In genomic region chr7:148286150-148286549, GRCh38 we compare ENCODE assay signal across 9 cellular contexts.
A peak's percentile ranks its signal among the peaks of the same experiment; 100 is the strongest.
DNase-seq lines count a peak whose midpoint lies in the region; ATAC-seq and TF ChIP-seq lines count a peak whose summit lies in the region.
"Had no signal": no experiment of that assay in that cellular context is flagged by ENCODE, and none has a peak within 500 bp of the region (broad histone marks: within the 10 kb centered on the region; RNA-seq: fewer than 3 reads in every experiment).

No MANE protein-coding gene starts in this region.

- H3K36me3 ChIP-seq in PC-9 (ENCODE audit: low read depth) (no peaks in the 10 kb centered on the region), MG63 (no peaks in the 10 kb centered on the region)

- H3K4me3 ChIP-seq in PC-9 (no peak overlapping the region), MG63 (no peak overlapping the region)

- H3K79me2 ChIP-seq in PC-9 (ENCODE audit: low read depth): no peaks in the 10 kb centered on the region

- intact Hi-C loops in PC-9 (cut with micrococcal nuclease; ENCODE audit: unreplicated experiment): no loop called here

- H3K27ac ChIP-seq in 22Rv1: no peak overlapping the region
- no peak overlapping the region for H3K27ac ChIP-seq in PC-9

- H3K4me1 ChIP-seq in PC-9 (replicated peaks; ENCODE audit: insufficient read depth): no peaks in the 10 kb centered on the region

- POLR2A ChIA-PET in PC-9 (lab: Charles Lee; ENCODE audit: unreplicated experiment): no interaction called here

- no peaks in the 10 kb centered on the region for H3K9me3 ChIP-seq in PC-9 (ENCODE audit: insufficient read depth, low read depth)
- H3K9me3 ChIP-seq in MG63: no peaks in the 10 kb centered on the region

- BruUV-seq in PC-9 (replicated peaks; lab: Mats Ljungman, UMichigan): no TSS peak

- H3K4me2 ChIP-seq in PC-9: no peak overlapping the region

- no peak overlapping the region for H2AFZ ChIP-seq in PC-9

- CTCF ChIA-PET in PC-9 (lab: Charles Lee): no interaction called here

- no peak for ATAC-seq in GM21825 (IDR thresholded peaks at IDR 0.05; ENCODE audit: unreplicated experiment)

- no peaks in the 10 kb centered on the region for H3K9me2 ChIP-seq in PC-9 (ENCODE audit: insufficient read depth)

- no peaks in the 10 kb centered on the region for H4K20me1 ChIP-seq in PC-9 (ENCODE audit: insufficient read depth)

- H3F3A ChIP-seq in PC-9 (ENCODE audit: insufficient read depth, low read depth): no peaks in the 10 kb centered on the region

- peaks cover 13% of the 10 kb centered on the region for H3K27me3 ChIP-seq in PC-9 (ENCODE audit: insufficient read depth, low read depth)
- H3K27me3 ChIP-seq in MG63: no peaks in the 10 kb centered on the region

- TF ChIP-seq CTCF in 22Rv1 (IDR thresholded peaks at IDR 0.05) (peak; percentile 73), GM12872 (IDR thresholded peaks at IDR 0.05; ENCODE audit: insufficient read depth, low read depth, low read length) (0 out of 3 replicates have a peak, but pooled peaks have one; percentile 27), PC-9 (conservative IDR thresholded peaks at IDR 0.05) (peak; percentile 26; the same call in 1 of the 2 replicates)

- DNase-seq in PC-9 (no peak), globus pallidus (ENCODE audit: low spot score) (peak; percentile 42), MG63 (no peak), occipital lobe (lab: John Stamatoyannopoulos, UW) (no peak)
- DNase-seq in activated CD4-positive, alpha-beta T cell treated with anti-CD3 and anti-CD28 coated beads, Interleukin-2, amount 50 U/mL, for 1 hour: no peak
- DNase-seq: activated naive CD4-positive, alpha-beta T cell treated with anti-CD3 and anti-CD28 coated beads, Interleukin-2, amount 50 U/mL, for 16 hours had no signal
